In genomic region chr7:48088559-48089414, GRCh38 we compare ENCODE assay signal across 8 cellular contexts. TPM values are rescaled to one million over a fixed set of nuclear protein-coding genes. Genes with fewer than 3 reads are reported as not detected.
DNase-seq lines count a peak whose midpoint lies in the region; ATAC-seq and TF ChIP-seq lines count a peak whose summit lies in the region.

Gene UPP1 (plus strand): TSS chr7:48089265. CDS start chr7:48094784, 5,519 bp downstream.

- POLR2A ChIA-PET in A673 (lab: Charles Lee; ENCODE audit: low non-redundant PET) = interaction anchor here (0.6 kb wide), 1 partner anchor 117 kb away, joined by 3 read pairs; no protein-coding TSS in a partner anchor

- peaks cover 2% of the 10 kb centered on the region for H3K9me3 Mint-ChIP-seq in chondrocyte (ENCODE audit: low read depth)

- H3K4me3 ChIP-seq in A673 (ENCODE audit: low read depth, low read length, poor library complexity, severe bottlenecking) = peak within 1 kb of the TSS; percentile 54

- no peaks in the 10 kb centered on the region for H3K9me3 ChIP-seq in A673 (ENCODE audit: low read depth, low read length, poor library complexity, severe bottlenecking)

- peak; percentile 87 for DNase-seq in A673 (ENCODE audit: low spot score)
- DNase-seq in NCI-H345 treated with DMSO at 0.1 percent for 48 hours (lab: John Stamatoyannopoulos, UW; ENCODE audit: unreplicated experiment) = peak; percentile 80
- DNase-seq in activated CD4-positive, alpha-beta T cell treated with anti-CD3 and anti-CD28 coated beads for 24 hours (ENCODE audit: low read depth in 2 of 2) = peak; percentile 72 to 84
- DNase-seq in chondrocyte (ENCODE audit: low spot score) = no peak
- DNase-seq in kidney glomerular epithelial cell (lab: John Stamatoyannopoulos, UW) = peak; percentile 99
- peak; percentile 55 to 86 (median 64) for DNase-seq in stimulated activated CD4-positive, alpha-beta T cell treated with anti-CD3 and anti-CD28 coated beads, Interleukin-1b, Interleukin-23, amount 100 ng/mL, for 24 hours (ENCODE audit: low read depth in 4 of 4, low spot score in 1 of 4)

- peaks cover 9% of the 10 kb centered on the region for H3K27me3 ChIP-seq in A673 (replicated peaks; ENCODE audit: insufficient read depth, low read depth, low read length, poor library complexity)

- peak; percentile 58 for ATAC-seq in HG03064 (IDR thresholded peaks at IDR 0.05; ENCODE audit: low read depth, unreplicated experiment)

- H3K4me1 ChIP-seq in A673 (ENCODE audit: insufficient read depth, low read length, poor library complexity, severe bottlenecking) = no peaks in the 10 kb centered on the region

- H3K27ac ChIP-seq in A673 (ENCODE audit: low read depth, low read length, poor library complexity, severe bottlenecking) = peak within 1 kb of the TSS; percentile 58

- peak within 1 kb of the TSS; percentile 98 for H3K27ac Mint-ChIP-seq in chondrocyte (ENCODE audit: unreplicated experiment)

- peaks cover 8% of the 10 kb centered on the region for H3K36me3 Mint-ChIP-seq in chondrocyte (ENCODE audit: low read depth)

- no peaks in the 10 kb centered on the region for H3K27me3 Mint-ChIP-seq in chondrocyte (ENCODE audit: low read depth)

- H3K4me1 Mint-ChIP-seq in chondrocyte (ENCODE audit: low read depth) = peaks cover 84% of the 10 kb centered on the region

- peak; percentile 75 for TF ChIP-seq POLR2A in GM18526 (IDR thresholded peaks at IDR 0.05; ENCODE audit: extremely low read depth, insufficient read length)

- BruUV-seq in A673 (replicated peaks; lab: Mats Ljungman, UMichigan) = no TSS peak

- H3K4me3 Mint-ChIP-seq in chondrocyte (ENCODE audit: unreplicated experiment) = peak within 1 kb of the TSS; percentile 84

- intact Hi-C loops in A673 (cut with micrococcal nuclease; ENCODE audit: unreplicated experiment) = no loop called here

- TF ChIP-seq CTCF in A673 (conservative IDR thresholded peaks at IDR 0.05; ENCODE audit: low read depth, low read length) (no peak), chondrocyte (IDR thresholded peaks at IDR 0.05) (no peak)

- CTCF ChIA-PET in A673 (lab: Charles Lee) = no interaction called here

- no peaks in the 10 kb centered on the region for H3K36me3 ChIP-seq in A673 (ENCODE audit: insufficient read depth, low read length, poor library complexity, severe bottlenecking)

RNA-seq across cellular contexts. Expression of gene UPP1, which starts in this region (rescaled TPM):
- total RNA-seq in A673 (2021) (5.5 TPM in 2 replicates), chondrocyte (25.7 to 51.1 TPM (median 48.5 TPM) in 3 replicates)
